ENCODE assay signal across 14 cellular contexts in genomic region chr1:225280563-225280962, GRCh38.
DNase-seq lines count a peak whose midpoint lies in the region; ATAC-seq, FAIRE-seq and TF ChIP-seq lines count a peak whose summit lies in the region.
"Had no signal": no experiment of that assay in that cellular context is flagged by ENCODE, and none has a peak within 500 bp of the region (broad histone marks: within the 10 kb centered on the region; RNA-seq: fewer than 3 reads in every experiment).

No MANE protein-coding gene starts in this region.

- H3K79me2 ChIP-seq in HepG2 (ENCODE audit: insufficient read depth, low read length): no peaks in the 10 kb centered on the region

- H3K27me3 ChIP-seq in HepG2 (ENCODE audit: control insufficient read depth in 1 of 2, insufficient read depth in 2 of 2, low read length in 2 of 2): no peaks in the 10 kb centered on the region; a peak in 1 of 5 replicates
- no peaks in the 10 kb centered on the region for H3K27me3 ChIP-seq in right lobe of liver

- POLR2A ChIA-PET in HepG2 (lab: Yijun Ruan, JAX): no interaction called here

- intact Hi-C loops in HepG2 (cut with micrococcal nuclease; ENCODE audit: unreplicated experiment) (no loop called here), right lobe of liver (cut with DNase I) (no loop called here), mucosa of descending colon (cut with DNase I, micrococcal nuclease) (no loop called here)

- H3K27ac ChIP-seq in HepG2 (ENCODE audit: extremely low read length, insufficient read depth, low read length): no peak overlapping the region
- no peak overlapping the region for H3K27ac ChIP-seq in right lobe of liver

- H3K4me1 ChIP-seq in HepG2 (ENCODE audit: insufficient read depth, low read length): no peaks in the 10 kb centered on the region
- no peaks in the 10 kb centered on the region for H3K4me1 ChIP-seq in right lobe of liver
- no peaks in the 10 kb centered on the region for H3K4me1 ChIP-seq in mucosa of descending colon (ENCODE audit: low read depth)

- TF ChIP-seq EP300 in HepG2 (IDR thresholded peaks at IDR 0.05; ENCODE audit: low read depth in 2 of 2, low read length in 2 of 2): no peak
- no peak for TF ChIP-seq EP300 in HepG2 (CRISPR knock-in tag; IDR thresholded peaks at IDR 0.05; ENCODE audit: borderline replicate concordance)

- in situ Hi-C loops in HepG2 (cut with HindIII; ENCODE audit: extremely low pct_ligation_motif_present, low pct_unique_long_range_greater_than_20kb): no loop called here

- no peak for FAIRE-seq in HepG2 (lab: Jason Lieb, UNC)
- FAIRE-seq: GM12878, GM18507 had no signal

- H3K9ac ChIP-seq in HepG2 (ENCODE audit: insufficient read depth, low read depth, low read length): no peak overlapping the region

- no peak for TF ChIP-seq RAD21 in HepG2 (CRISPR knock-in tag; IDR thresholded peaks at IDR 0.05)

- BruUV-seq in HepG2 (replicated peaks; lab: Mats Ljungman, UMichigan): no TSS peak

- H2AFZ ChIP-seq in HepG2 (ENCODE audit: low read length): no peak overlapping the region
- H2AFZ ChIP-seq: GM23338 had no signal

- no peak for TF ChIP-seq POLR2A in HepG2 (IDR thresholded peaks at IDR 0.05; ENCODE audit: insufficient read depth in 1 of 2, low read depth in 2 of 2, low read length in 2 of 2)
- no peak for TF ChIP-seq POLR2A in right lobe of liver (IDR thresholded peaks at IDR 0.05)

- CTCF ChIA-PET in HepG2 (lab: Yijun Ruan, JAX; ENCODE audit: low intra/inter-chr PET ratio, low total read pairs): no interaction called here

- H3K36me3 ChIP-seq in HepG2 (replicated peaks in 1 of 2; ENCODE audit: control insufficient read depth in 1 of 2, insufficient read depth in 2 of 2, low read length in 2 of 2): no peaks in the 10 kb centered on the region
- no peaks in the 10 kb centered on the region for H3K36me3 ChIP-seq in right lobe of liver
- no peaks in the 10 kb centered on the region for H3K36me3 ChIP-seq in mucosa of descending colon (ENCODE audit: low read depth)

- H3K4me3 ChIP-seq in HepG2 (replicated peaks in 1 of 3; ENCODE audit: insufficient read depth in 1 of 3, low read depth in 2 of 3, low read length in 3 of 3): no peak overlapping the region
- H3K4me3 ChIP-seq in right lobe of liver: no peak overlapping the region
- H3K4me3 ChIP-seq in mucosa of descending colon: no peak overlapping the region
- H3K4me3 ChIP-seq: GM12878, GM23338 had no signal

- H3K9me3 ChIP-seq in HepG2 (ENCODE audit: low read length): peaks cover 14% of the 10 kb centered on the region
- H3K9me3 ChIP-seq in right lobe of liver: no peaks in the 10 kb centered on the region
- peaks cover 15% of the 10 kb centered on the region for H3K9me3 ChIP-seq in mucosa of descending colon

- no peak overlapping the region for H3K4me2 ChIP-seq in HepG2 (ENCODE audit: low read depth, low read length)
- H3K4me2 ChIP-seq: GM23338 had no signal

- H4K20me1 ChIP-seq in HepG2 (ENCODE audit: insufficient read depth, low read length): no peaks in the 10 kb centered on the region

- no peak for TF ChIP-seq CTCF in HepG2 (CRISPR knock-in tag; IDR thresholded peaks at IDR 0.05)
- no peak for TF ChIP-seq CTCF in right lobe of liver (IDR thresholded peaks at IDR 0.05)
- TF ChIP-seq CTCF in mucosa of descending colon (IDR thresholded peaks at IDR 0.05): no peak

- no peak for ATAC-seq in HepG2
- ATAC-seq in right lobe of liver: no peak
- ATAC-seq in mucosa of descending colon: no peak
- ATAC-seq in GM19035 (IDR thresholded peaks at IDR 0.05; ENCODE audit: unreplicated experiment): no peak
- ATAC-seq: GM12878, GM23338 had no signal

- DNase-seq in HepG2 (ENCODE audit: low spot score) (no peak), right lobe of liver (no peak), OCI-M1 (lab: John Stamatoyannopoulos, UW) (peak; percentile 20), amniotic epithelial cell (ENCODE audit: low read depth) (peak; percentile 3), mucosa of descending colon (no peak), NCI-H187 (lab: John Stamatoyannopoulos, UW) (no peak)
- DNase-seq: C1 segment of cervical spinal cord; CD4-positive, alpha-beta memory T cell; DMS153; H7 had no signal

TF ChIP-seq in HepG2, 621 proteins besides CTCF, POLR2A, EP300 and RAD21:
- no peak for TF ChIP-seq ZNF160 (CRISPR knock-in tag; IDR thresholded peaks at IDR 0.05)
- peak; percentile 99 for TF ChIP-seq ZNF317 (CRISPR knock-in tag; IDR thresholded peaks at IDR 0.05)
- TF ChIP-seq THAP7 (CRISPR knock-in tag; IDR thresholded peaks at IDR 0.05): no peak

Comparison
In these comparisons a context has a peak if more than half of its experiments do, and no peak if none do; other contexts are left out.
1. DNase-seq: peak in OCI-M1 (single experiment) and amniotic epithelial cell (single experiment); none in HepG2 (single experiment), right lobe of liver (0 of 3), mucosa of descending colon (0 of 3) and NCI-H187 (0 of 2).